In the genomic region with DNA sequence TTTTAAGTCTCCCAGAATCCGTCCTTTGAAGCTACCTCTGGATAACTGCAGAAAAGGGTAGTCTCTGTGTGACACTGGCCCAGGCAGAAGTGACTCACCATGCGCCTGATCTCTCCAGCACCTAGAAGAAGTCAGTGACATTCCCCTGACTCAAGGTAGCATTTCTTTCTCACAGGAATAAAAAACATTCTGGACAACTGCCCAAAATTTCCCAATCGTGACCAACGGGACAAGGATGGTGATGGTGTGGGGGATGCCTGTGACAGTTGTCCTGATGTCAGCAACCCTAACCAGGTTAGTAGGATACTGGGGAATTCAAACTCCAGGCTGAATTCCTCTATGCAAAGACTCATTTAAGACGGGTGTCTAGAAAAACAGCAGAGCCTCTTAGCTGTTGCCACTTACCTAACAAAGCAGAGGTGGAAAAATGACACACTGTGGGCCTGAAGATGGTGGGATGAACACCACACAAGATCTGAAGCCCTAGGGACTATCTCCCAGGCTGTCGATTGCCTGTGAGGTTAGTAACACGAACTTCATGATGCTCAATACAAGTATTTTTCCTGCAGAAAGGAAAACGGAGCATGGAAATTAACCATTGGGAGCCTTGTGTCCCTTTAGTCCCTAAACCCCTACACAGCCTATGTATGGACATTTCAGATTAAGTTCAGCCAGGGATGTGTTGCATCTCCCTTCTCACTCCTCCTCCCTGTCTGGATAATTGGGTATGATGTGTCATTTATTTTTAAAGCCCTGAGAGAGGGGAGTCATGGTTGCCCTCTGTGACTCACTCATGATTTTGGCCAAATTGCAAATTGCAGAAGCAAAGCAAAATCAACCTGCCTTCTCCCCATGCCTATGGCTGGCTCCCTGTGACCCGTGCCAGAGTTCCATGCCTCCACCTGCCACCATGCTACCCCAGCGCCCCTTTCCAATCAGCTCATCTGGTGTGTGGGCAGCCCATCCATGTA, we compare ENCODE assay signal across 16 cellular contexts. TPM values are rescaled to one million over a fixed set of nuclear protein-coding genes. Genes with fewer than 3 reads are reported as not detected.
DNase-seq lines count a peak whose midpoint lies in the region; ATAC-seq lines count a peak whose summit lies in the region.
"Had no signal": no experiment of that assay in that cellular context is flagged by ENCODE, and none has a peak within 500 bp of the region (broad histone marks: within the 10 kb centered on the region; RNA-seq: fewer than 3 reads in every experiment).

No MANE protein-coding gene starts in this region.

- peak overlapping the region; percentile 42 for H3K27ac ChIP-seq in angular gyrus (ENCODE audit: low read depth, low read length)
- H3K27ac ChIP-seq: brain microvascular endothelial cell, parathyroid adenoma had no signal

- ATAC-seq in HG03354 (IDR thresholded peaks at IDR 0.05; ENCODE audit: poor library complexity, severe bottlenecking, unreplicated experiment), result no peak
- ATAC-seq: esophagus mucosa, T-helper 17 cell had no signal

- DNase-seq in Daoy (ENCODE audit: low read depth), result peak; percentile 58
- DNase-seq in M059J (ENCODE audit: low read depth), result peak; percentile 52
- DNase-seq in kidney tubule cell (ENCODE audit: low spot score), result peak; percentile 55
- no peak for DNase-seq in COR-L47 (lab: John Stamatoyannopoulos, UW)
- DNase-seq in NCI-H510A treated with DMSO at 0.1 percent for 48 hours (lab: John Stamatoyannopoulos, UW), result no peak
- DNase-seq in central memory CD4-positive, alpha-beta T cell, result no peak
- DNase-seq: activated CD4-positive, alpha-beta memory T cell treated with anti-CD3 and anti-CD28 coated beads, Interleukin-2, amount 10 ng/mL, durations not matched to agents 7 days and 5 days; activated T-cell treated with anti-CD3 and anti-CD28 coated beads, Interleukin-2, amount 50 U/mL, for 48 hours; brain microvascular endothelial cell; NCI-H2029 treated with DMSO at 0.1 percent for 48 hours; SHP77; T-helper 17 cell had no signal

RNA-seq across cellular contexts. Expression of a gene that starts 37.2 kb away (rescaled TPM):
- 3.2 and 6.5 TPM in 2 replicates for total RNA-seq in Daoy (2014; rRNA removed; shearing (Covaris generic))
- 0.22 and 0.79 TPM in 2 replicates for total RNA-seq in M059J (2014; rRNA removed; shearing (Covaris generic))

Comparison
In these comparisons a context has a peak if more than half of its experiments do, and no peak if none do; other contexts are left out.
1. DNase-seq: peak in Daoy (single experiment), M059J (single experiment) and kidney tubule cell (single experiment); none in COR-L47 (single experiment), NCI-H510A treated with DMSO at 0.1 percent for 48 hours (single experiment) and central memory CD4-positive, alpha-beta T cell (single experiment).